Comparison of ENCODE assay signal across 1 cellular context in the genomic region with DNA sequence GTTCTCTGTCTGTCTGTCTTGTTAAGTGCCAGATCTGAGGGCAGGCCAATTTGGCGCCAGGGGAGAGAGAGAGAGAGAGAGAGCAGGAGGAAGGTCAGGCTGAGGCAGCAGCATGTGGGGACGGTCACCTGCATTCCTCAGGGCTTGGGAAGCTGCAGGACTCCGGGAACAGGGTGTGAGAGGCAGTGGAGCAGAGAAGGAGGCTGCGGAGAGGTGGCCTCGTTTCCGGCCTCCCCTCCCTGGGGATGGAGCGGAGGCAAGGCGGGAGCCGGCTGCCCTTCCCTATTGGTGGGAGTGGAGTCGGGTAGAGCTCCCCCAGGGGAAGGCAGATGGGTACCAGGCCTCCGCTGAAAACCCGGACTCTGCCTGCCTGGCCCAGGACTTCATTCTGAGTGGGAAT.
A peak's percentile ranks its signal among the peaks of the same experiment; 100 is the strongest.
TF ChIP-seq lines count a peak whose summit lies in the region.

No MANE protein-coding gene starts in this region.

TF ChIP-seq in H1, 55 proteins besides CTCF, POLR2A, EP300 and RAD21 (continued from another document):
- TF ChIP-seq TEAD4 (IDR thresholded peaks at IDR 0.05; ENCODE audit: low read depth, low read length), result 0 out of 2 replicates have a peak, but pooled peaks have one; percentile 24
TF ChIP-seq in H1: peak in this region for 4.
